In genomic region chr12:28388879-28389278, GRCh38 we compare ENCODE assay signal across 16 cellular contexts.
DNase-seq lines count a peak whose midpoint lies in the region; ATAC-seq and TF ChIP-seq lines count a peak whose summit lies in the region.
"Had no signal": no experiment of that assay in that cellular context is flagged by ENCODE, and none has a peak within 500 bp of the region (broad histone marks: within the 10 kb centered on the region; RNA-seq: fewer than 3 reads in every experiment).

No MANE protein-coding gene starts in this region.

- peaks cover 4% of the 10 kb centered on the region for H3K4me1 Mint-ChIP-seq in progenitor cell of endocrine pancreas (ENCODE audit: low read depth)

- no peak overlapping the region for H3K4me3 Mint-ChIP-seq in progenitor cell of endocrine pancreas (ENCODE audit: low read depth)
- H3K4me3 Mint-ChIP-seq: CD4-positive, alpha-beta T cell; HFFc6 had no signal

- H3K9me3 ChIP-seq in HUES48 (ENCODE audit: control insufficient read depth, insufficient read depth, low read length) (peaks cover 2% of the 10 kb centered on the region; the same call in 1 of the 2 replicates), iPS-15b (ENCODE audit: control insufficient read depth, insufficient read depth, low read length) (no peaks in the 10 kb centered on the region)

- no peak overlapping the region for H3K27ac Mint-ChIP-seq in progenitor cell of endocrine pancreas
- H3K27ac Mint-ChIP-seq: CD4-positive, alpha-beta T cell; HFFc6 had no signal

- H3K9ac ChIP-seq in HUES48 (ENCODE audit: low read depth, low read length): no peak overlapping the region
- H3K9ac ChIP-seq in iPS-15b (ENCODE audit: low read depth, low read length): no peak overlapping the region
- H3K9ac ChIP-seq: BLaER1 treated with 17β-estradiol and CSF1 and Interleukin-3, amounts not matched to agents 10 nM and 100 nM had no signal

- in situ Hi-C loops in brain microvascular endothelial cell (cut with HindIII; ENCODE audit: low pct_ligation_motif_present, low sequenced_read_pairs): no loop called here

- H3K4me1 ChIP-seq in HUES48 (ENCODE audit: control insufficient read depth, insufficient read depth, low read length) (peaks cover 29% of the 10 kb centered on the region), iPS-15b (ENCODE audit: control insufficient read depth, insufficient read depth, low read length) (peaks cover 21% of the 10 kb centered on the region)

- H3K9me3 Mint-ChIP-seq in progenitor cell of endocrine pancreas (ENCODE audit: low read depth): peaks cover 26% of the 10 kb centered on the region
- H3K9me3 Mint-ChIP-seq: CD4-positive, alpha-beta T cell; HFFc6 had no signal

- H3K4me3 ChIP-seq in HUES48 (ENCODE audit: low read depth, low read length) (peak overlapping the region; percentile 47), brain microvascular endothelial cell (ENCODE audit: low read depth, low read length) (no peak overlapping the region), iPS-15b (ENCODE audit: low read depth, low read length) (peak overlapping the region; percentile 5)
- H3K4me3 ChIP-seq: BLaER1 treated with 17β-estradiol and CSF1 and Interleukin-3, amounts not matched to agents 10 nM and 100 nM; K562 had no signal

- ATAC-seq in GM21447 (IDR thresholded peaks at IDR 0.05; ENCODE audit: unreplicated experiment): no peak
- ATAC-seq: K562 had no signal

- H3K27me3 ChIP-seq in HUES48 (ENCODE audit: control insufficient read depth, insufficient read depth, low read length): no peaks in the 10 kb centered on the region
- no peaks in the 10 kb centered on the region for H3K27me3 ChIP-seq in brain microvascular endothelial cell (replicated peaks)
- H3K27me3 ChIP-seq in iPS-15b (ENCODE audit: control insufficient read depth, insufficient read depth, low read length): no peaks in the 10 kb centered on the region
- H3K27me3 ChIP-seq: BLaER1 treated with 17β-estradiol and CSF1 and Interleukin-3, amounts not matched to agents 10 nM and 100 nM had no signal

- DNase-seq in brain microvascular endothelial cell: peak; percentile 20
- no peak for DNase-seq in NCI-H2171 treated with DMSO at 0.1 percent for 48 hours (lab: John Stamatoyannopoulos, UW)
- DNase-seq in progenitor cell of endocrine pancreas (ENCODE audit: low spot score, unreplicated experiment): no peak
- no peak for DNase-seq in UCSD-AML1 (lab: John Stamatoyannopoulos, UW; ENCODE audit: unreplicated experiment)
- DNase-seq: ACHN; Calu3; CD4-positive, alpha-beta T cell; DMS 273 treated with DMSO at 0.1 percent for 48 hours; GOT3; HCEC 1CT; HFFc6 had no signal

- no peak for TF ChIP-seq CTCF in brain microvascular endothelial cell (IDR thresholded peaks at IDR 0.05; ENCODE audit: low read depth, low read length, missing control alignments)
- TF ChIP-seq CTCF in progenitor cell of endocrine pancreas (IDR thresholded peaks at IDR 0.05; ENCODE audit: unreplicated experiment): no peak

- H3K27ac ChIP-seq in HUES48 (ENCODE audit: low read depth, low read length): peak overlapping the region; percentile 84
- no peak overlapping the region for H3K27ac ChIP-seq in brain microvascular endothelial cell
- H3K27ac ChIP-seq: BLaER1 treated with 17β-estradiol and CSF1 and Interleukin-3, amounts not matched to agents 10 nM and 100 nM had no signal

- no peaks in the 10 kb centered on the region for H3K27me3 Mint-ChIP-seq in progenitor cell of endocrine pancreas
- H3K27me3 Mint-ChIP-seq: CD4-positive, alpha-beta T cell had no signal

- H3K36me3 Mint-ChIP-seq in progenitor cell of endocrine pancreas (ENCODE audit: insufficient read depth): peaks cover 30% of the 10 kb centered on the region

- H3K36me3 ChIP-seq in HUES48 (ENCODE audit: control insufficient read depth, insufficient read depth, low read length) (no peaks in the 10 kb centered on the region), brain microvascular endothelial cell (replicated peaks) (no peaks in the 10 kb centered on the region), iPS-15b (ENCODE audit: control insufficient read depth, insufficient read depth, low read length) (no peaks in the 10 kb centered on the region)
